Comparison of ENCODE assay signal across 8 cellular contexts in the genomic region with DNA sequence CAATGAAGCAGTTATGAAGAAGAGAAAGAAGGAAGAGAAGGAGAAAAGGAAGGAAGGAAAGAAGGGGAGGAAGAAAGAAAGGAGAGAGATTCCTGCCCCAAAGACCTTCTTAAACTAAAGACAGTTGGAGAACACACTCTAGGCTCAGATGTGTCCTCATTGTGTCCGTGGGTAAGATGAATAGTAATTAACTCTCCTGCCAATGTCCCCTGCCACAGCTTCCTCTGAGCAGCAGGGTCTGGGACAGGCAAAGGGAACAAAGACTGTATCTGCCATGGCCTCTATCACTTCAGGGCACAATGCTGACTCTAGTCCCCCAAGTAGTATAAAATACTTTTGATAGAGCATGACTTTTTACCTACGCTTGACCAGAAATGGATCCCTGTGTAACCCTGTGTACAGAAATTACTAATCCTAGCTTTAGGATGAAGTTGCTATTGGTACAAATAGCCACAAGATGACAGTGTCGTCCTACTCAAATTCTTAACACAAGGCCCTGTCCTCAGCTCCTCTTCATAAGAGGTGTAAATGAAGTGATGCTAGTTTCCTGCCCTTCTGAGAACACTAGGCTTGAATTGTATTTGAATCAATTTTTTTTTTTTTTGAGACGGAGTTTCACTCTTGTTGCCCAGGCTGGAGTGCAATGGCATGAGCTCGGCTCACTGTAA.
DNase-seq lines count a peak whose midpoint lies in the region; ATAC-seq, FAIRE-seq and TF ChIP-seq lines count a peak whose summit lies in the region.

No MANE protein-coding gene starts in this region.

- H3K9me3 Mint-ChIP-seq in Calu3 (ENCODE audit: low read depth, unreplicated experiment) = no peaks in the 10 kb centered on the region
- H3K9me3 Mint-ChIP-seq in WTC11 = no peaks in the 10 kb centered on the region

- H3K27me3 Mint-ChIP-seq in Calu3 (ENCODE audit: unreplicated experiment) (peaks cover 52% of the 10 kb centered on the region), WTC11 (ENCODE audit: low read depth) (no peaks in the 10 kb centered on the region)

- no peaks in the 10 kb centered on the region for H3K36me3 Mint-ChIP-seq in Calu3 (ENCODE audit: insufficient read depth, unreplicated experiment)
- H3K36me3 Mint-ChIP-seq in WTC11 = no peaks in the 10 kb centered on the region

- H3K27me3 ChIP-seq in right atrium auricular region = no peaks in the 10 kb centered on the region
- H3K27me3 ChIP-seq in small intestine (ENCODE audit: control insufficient read depth in 2 of 2, insufficient read depth in 2 of 2, low read length in 2 of 2) = no peaks in the 10 kb centered on the region

- POLR2A ChIA-PET in WTC11 (lab: Charles Lee) = interaction anchor here (0.7 to 1.2 kb wide), 4 partner anchors 25 to 135 kb away, joined by 3 to 4 read pairs (median 3); no protein-coding TSS in a partner anchor

- H3K9me3 ChIP-seq in right atrium auricular region (no peaks in the 10 kb centered on the region), small intestine (ENCODE audit: control insufficient read depth, low read depth) (no peaks in the 10 kb centered on the region)

- intact Hi-C loops in Calu3 (cut with micrococcal nuclease; ENCODE audit: unreplicated experiment) = loop anchor here (1.0 to 2.0 kb wide), 3 partner anchors 334 to 412 kb away; no protein-coding TSS in a partner anchor

- TF ChIP-seq CTCF in Calu3 (IDR thresholded peaks at IDR 0.05; ENCODE audit: unreplicated experiment) = peak; percentile 22
- no peak; the same call in 1 of the 2 replicates for TF ChIP-seq CTCF in WTC11 (IDR thresholded peaks at IDR 0.05)
- TF ChIP-seq CTCF in right atrium auricular region (IDR thresholded peaks at IDR 0.05) = peak; percentile 70 to 86

- no peaks in the 10 kb centered on the region for H3K4me1 Mint-ChIP-seq in Calu3 (ENCODE audit: low read depth, unreplicated experiment)
- H3K4me1 Mint-ChIP-seq in WTC11 = peaks cover 5% of the 10 kb centered on the region

- CTCF ChIA-PET in Calu3 (lab: Charles Lee) = interaction anchor here (0.6 to 2.0 kb wide), 19 partner anchors 10 to 1119 kb away, joined by 3 to 14 read pairs (median 4); no protein-coding TSS in a partner anchor
- CTCF ChIA-PET in WTC11 (lab: Charles Lee) = interaction anchor here (0.6 to 3.9 kb wide), 47 partner anchors 8 to 910 kb away, joined by 3 to 77 read pairs (median 6); a partner anchor contains a TSS

- no peaks in the 10 kb centered on the region for H3K36me3 ChIP-seq in right atrium auricular region
- H3K36me3 ChIP-seq in small intestine (ENCODE audit: control insufficient read depth in 2 of 2, insufficient read depth in 2 of 2, low read length in 2 of 2) = no peaks in the 10 kb centered on the region

- H3K4me3 ChIP-seq in right atrium auricular region = no peak overlapping the region
- H3K4me3 ChIP-seq in small intestine (ENCODE audit: low read depth in 1 of 2, low read length in 2 of 2) = no peak overlapping the region

- BruUV-seq in Calu3 (replicated peaks; lab: Mats Ljungman, UMichigan) = no TSS peak

- no peak overlapping the region for H3K27ac ChIP-seq in right atrium auricular region
- no peak overlapping the region for H3K27ac ChIP-seq in small intestine (ENCODE audit: low read depth in 1 of 2, low read length in 1 of 2)

- DNase-seq in Calu3 (no peak), H4 (ENCODE audit: low spot score) (peak; percentile 57), NCI-H2171 treated with DMSO at 0.1 percent for 48 hours (lab: John Stamatoyannopoulos, UW) (peak; percentile 67), WTC11 (ENCODE audit: low spot score) (no peak), right atrium auricular region (ENCODE audit: low spot score) (no peak), small intestine (peak; percentile 78)
- no peak for DNase-seq in stimulated activated CD4-positive, alpha-beta T cell treated with anti-CD3 and anti-CD28 coated beads, Interleukin-15, amount 100 ng/mL, for 24 hours

- 14 to 38% (median 25%) methylated on average over 5 of the region's 5 CpGs for WGBS in small intestine, 3 donors

- H3K4me1 ChIP-seq in right atrium auricular region (no peaks in the 10 kb centered on the region), small intestine (ENCODE audit: control insufficient read depth in 2 of 2, insufficient read depth in 1 of 2, low read depth in 1 of 2, low read length in 1 of 2) (peaks cover 0 to 2% of the 10 kb centered on the region in 2 donors)

- ATAC-seq in WTC11 = peak; percentile 72
- no peak for ATAC-seq in HG02852 (IDR thresholded peaks at IDR 0.05; ENCODE audit: unreplicated experiment)

- FAIRE-seq in small intestine (lab: Jason Lieb, UNC) = no peak

- H3K27ac Mint-ChIP-seq in Calu3 (ENCODE audit: unreplicated experiment) = no peak overlapping the region
- no peak overlapping the region for H3K27ac Mint-ChIP-seq in WTC11

- no peak overlapping the region for H3K4me3 Mint-ChIP-seq in Calu3 (ENCODE audit: low read depth, unreplicated experiment)
- no peak overlapping the region for H3K4me3 Mint-ChIP-seq in WTC11

TF ChIP-seq in WTC11, 78 proteins besides CTCF, POLR2A, EP300 and RAD21 (continues in another document):
- no peak for TF ChIP-seq ESRRA (CRISPR knock-in tag; IDR thresholded peaks at IDR 0.05; ENCODE audit: borderline replicate concordance)
- TF ChIP-seq, protein P1, sequence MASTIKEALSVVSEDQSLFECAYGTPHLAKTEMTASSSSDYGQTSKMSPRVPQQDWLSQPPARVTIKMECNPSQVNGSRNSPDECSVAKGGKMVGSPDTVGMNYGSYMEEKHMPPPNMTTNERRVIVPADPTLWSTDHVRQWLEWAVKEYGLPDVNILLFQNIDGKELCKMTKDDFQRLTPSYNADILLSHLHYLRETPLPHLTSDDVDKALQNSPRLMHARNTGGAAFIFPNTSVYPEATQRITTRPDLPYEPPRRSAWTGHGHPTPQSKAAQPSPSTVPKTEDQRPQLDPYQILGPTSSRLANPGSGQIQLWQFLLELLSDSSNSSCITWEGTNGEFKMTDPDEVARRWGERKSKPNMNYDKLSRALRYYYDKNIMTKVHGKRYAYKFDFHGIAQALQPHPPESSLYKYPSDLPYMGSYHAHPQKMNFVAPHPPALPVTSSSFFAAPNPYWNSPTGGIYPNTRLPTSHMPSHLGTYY (CRISPR knock-in tag; IDR thresholded peaks at IDR 0.05) = no peak
- TF ChIP-seq TEAD1 (CRISPR knock-in tag; IDR thresholded peaks at IDR 0.05) = no peak
- TF ChIP-seq ZNF396 (CRISPR knock-in tag; IDR thresholded peaks at IDR 0.05; ENCODE audit: borderline replicate concordance) = no peak
- no peak for TF ChIP-seq FOXK1 (CRISPR knock-in tag; IDR thresholded peaks at IDR 0.05)
- no peak for TF ChIP-seq SMAD4 (CRISPR knock-in tag; IDR thresholded peaks at IDR 0.05)
- TF ChIP-seq, protein P2, sequence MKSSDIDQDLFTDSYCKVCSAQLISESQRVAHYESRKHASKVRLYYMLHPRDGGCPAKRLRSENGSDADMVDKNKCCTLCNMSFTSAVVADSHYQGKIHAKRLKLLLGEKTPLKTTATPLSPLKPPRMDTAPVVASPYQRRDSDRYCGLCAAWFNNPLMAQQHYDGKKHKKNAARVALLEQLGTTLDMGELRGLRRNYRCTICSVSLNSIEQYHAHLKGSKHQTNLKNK (CRISPR knock-in tag; IDR thresholded peaks at IDR 0.05) = no peak
- no peak for TF ChIP-seq EMX1 (CRISPR knock-in tag; IDR thresholded peaks at IDR 0.05)
- TF ChIP-seq, protein P3, sequence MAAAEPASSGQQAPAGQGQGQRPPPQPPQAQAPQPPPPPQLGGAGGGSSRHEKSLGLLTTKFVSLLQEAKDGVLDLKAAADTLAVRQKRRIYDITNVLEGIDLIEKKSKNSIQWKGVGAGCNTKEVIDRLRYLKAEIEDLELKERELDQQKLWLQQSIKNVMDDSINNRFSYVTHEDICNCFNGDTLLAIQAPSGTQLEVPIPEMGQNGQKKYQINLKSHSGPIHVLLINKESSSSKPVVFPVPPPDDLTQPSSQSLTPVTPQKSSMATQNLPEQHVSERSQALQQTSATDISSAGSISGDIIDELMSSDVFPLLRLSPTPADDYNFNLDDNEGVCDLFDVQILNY (CRISPR knock-in tag; IDR thresholded peaks at IDR 0.05) = no peak
- TF ChIP-seq NFATC4 (CRISPR knock-in tag; IDR thresholded peaks at IDR 0.05) = no peak
- TF ChIP-seq, protein P4, sequence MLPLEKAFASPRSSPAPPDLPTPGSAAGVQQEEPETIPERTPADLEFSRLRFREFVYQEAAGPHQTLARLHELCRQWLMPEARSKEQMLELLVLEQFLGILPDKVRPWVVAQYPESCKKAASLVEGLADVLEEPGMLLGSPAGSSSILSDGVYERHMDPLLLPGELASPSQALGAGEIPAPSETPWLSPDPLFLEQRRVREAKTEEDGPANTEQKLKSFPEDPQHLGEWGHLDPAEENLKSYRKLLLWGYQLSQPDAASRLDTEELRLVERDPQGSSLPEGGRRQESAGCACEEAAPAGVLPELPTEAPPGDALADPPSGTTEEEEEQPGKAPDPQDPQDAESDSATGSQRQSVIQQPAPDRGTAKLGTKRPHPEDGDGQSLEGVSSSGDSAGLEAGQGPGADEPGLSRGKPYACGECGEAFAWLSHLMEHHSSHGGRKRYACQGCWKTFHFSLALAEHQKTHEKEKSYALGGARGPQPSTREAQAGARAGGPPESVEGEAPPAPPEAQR (CRISPR knock-in tag; IDR thresholded peaks at IDR 0.05) = no peak

Comparison
In these comparisons a context has a peak if more than half of its experiments do, and no peak if none do; other contexts are left out.
1. DNase-seq: peak in H4 (single experiment), NCI-H2171 treated with DMSO at 0.1 percent for 48 hours (single experiment) and small intestine (single experiment); none in Calu3 (single experiment), WTC11 (single experiment), right atrium auricular region (single experiment) and stimulated activated CD4-positive, alpha-beta T cell treated with anti-CD3 and anti-CD28 coated beads, Interleukin-15, amount 100 ng/mL, for 24 hours (single experiment).